Comparison of ENCODE assay signal across 8 cellular contexts in genomic region chr11:66970808-66971442, GRCh38. TPM values are rescaled to one million over a fixed set of nuclear protein-coding genes. Genes with fewer than 3 reads are reported as not detected.
DNase-seq lines count a peak whose midpoint lies in the region; ATAC-seq and TF ChIP-seq lines count a peak whose summit lies in the region.

No MANE protein-coding gene starts in this region.

- no peaks in the 10 kb centered on the region for H3K36me3 Mint-ChIP-seq in activated naive CD4-positive, alpha-beta T cell treated with anti-CD3 and anti-CD28 coated beads for 36 hours (ENCODE audit: low read depth)
- no peaks in the 10 kb centered on the region for H3K36me3 Mint-ChIP-seq in activated T-helper 1 cell treated with anti-CD3 and anti-CD28 coated beads, Interleukin-12 subunit alpha, Interleukin-12 subunit beta, Interleukin-2, Interleukin-4 antibody, amounts not matched to agents 30 ng/mL and 10 ng/mL and 1 ng/mL, durations not matched to agents 14 hours and 24 hours and 36 hours (ENCODE audit: low read depth)

- peak overlapping the region; percentile 95 for H3K27ac ChIP-seq in hepatocyte

- no peaks in the 10 kb centered on the region for H3K9me2 ChIP-seq in hepatocyte (replicated peaks; ENCODE audit: insufficient read depth)

- no peak overlapping the region for H3K4me3 Mint-ChIP-seq in activated naive CD4-positive, alpha-beta T cell treated with anti-CD3 and anti-CD28 coated beads for 36 hours
- peak overlapping the region; percentile 20 for H3K4me3 Mint-ChIP-seq in activated T-helper 1 cell treated with anti-CD3 and anti-CD28 coated beads, Interleukin-12 subunit alpha, Interleukin-12 subunit beta, Interleukin-2, Interleukin-4 antibody, amounts not matched to agents 30 ng/mL and 10 ng/mL and 1 ng/mL, durations not matched to agents 14 hours and 24 hours and 36 hours

- WGBS in hepatocyte (ENCODE audit: low lambda C conversion rate, missing lambda C conversion rate): 34% methylated on average over 5 of the region's 5 CpGs

- H3K79me2 ChIP-seq in hepatocyte: no peaks in the 10 kb centered on the region

- no peak for TF ChIP-seq CTCF in hepatocyte (IDR thresholded peaks at IDR 0.05; ENCODE audit: poor library complexity)

- no peaks in the 10 kb centered on the region for H3K27me3 ChIP-seq in hepatocyte

- intact Hi-C loops in activated naive CD4-positive, alpha-beta T cell treated with anti-CD3 and anti-CD28 coated beads for 36 hours (cut with micrococcal nuclease): no loop called here
- intact Hi-C loops in activated T-helper 1 cell treated with anti-CD3 and anti-CD28 coated beads, Interleukin-12 subunit alpha, Interleukin-12 subunit beta, Interleukin-2, Interleukin-4 antibody, amounts not matched to agents 30 ng/mL and 10 ng/mL and 1 ng/mL, durations not matched to agents 14 hours and 24 hours and 36 hours (cut with micrococcal nuclease): no loop called here

- peaks cover 36% of the 10 kb centered on the region for H3K4me1 ChIP-seq in hepatocyte (ENCODE audit: insufficient read depth)

- ATAC-seq in GM21737 (IDR thresholded peaks at IDR 0.05; ENCODE audit: unreplicated experiment) (no peak), HG03571 (IDR thresholded peaks at IDR 0.05; ENCODE audit: unreplicated experiment) (no peak)

- CTCF ChIA-PET in activated naive CD4-positive, alpha-beta T cell treated with anti-CD3 and anti-CD28 coated beads for 36 hours (lab: Charles Lee): interaction anchor here (0.6 kb wide), 1 partner anchor 1346 kb away, joined by 3 read pairs; no protein-coding TSS in a partner anchor

- peak; percentile 40 for DNase-seq in activated naive CD4-positive, alpha-beta T cell treated with anti-CD3 and anti-CD28 coated beads for 36 hours
- DNase-seq in activated naive CD4-positive, alpha-beta T cell (lab: John Stamatoyannopoulos, UW): no peak
- DNase-seq in activated T-helper 1 cell treated with anti-CD3 and anti-CD28 coated beads, Interleukin-12 subunit alpha, Interleukin-12 subunit beta, Interleukin-2, Interleukin-4 antibody, amounts not matched to agents 30 ng/mL and 10 ng/mL and 1 ng/mL, durations not matched to agents 14 hours and 24 hours and 36 hours (ENCODE audit: low spot score): no peak
- DNase-seq in hepatocyte (ENCODE audit: low spot score) (peak; percentile 85), stromal cell of bone marrow (ENCODE audit: low read depth) (peak; percentile 100)
- DNase-seq in activated CD4-positive, CD25-positive, alpha-beta regulatory T cell treated with anti-CD3 and anti-CD28 coated beads, Interleukin-2, amount 50 U/mL, for 72 hours: no peak

- H3K4me1 Mint-ChIP-seq in activated naive CD4-positive, alpha-beta T cell treated with anti-CD3 and anti-CD28 coated beads for 36 hours (ENCODE audit: low read depth): peaks cover 12% of the 10 kb centered on the region
- H3K4me1 Mint-ChIP-seq in activated T-helper 1 cell treated with anti-CD3 and anti-CD28 coated beads, Interleukin-12 subunit alpha, Interleukin-12 subunit beta, Interleukin-2, Interleukin-4 antibody, amounts not matched to agents 30 ng/mL and 10 ng/mL and 1 ng/mL, durations not matched to agents 14 hours and 24 hours and 36 hours (ENCODE audit: low read depth): peaks cover 12% of the 10 kb centered on the region

- no peaks in the 10 kb centered on the region for H3K36me3 ChIP-seq in hepatocyte (replicated peaks; ENCODE audit: insufficient read depth, low read depth)

- H3K27ac Mint-ChIP-seq in activated naive CD4-positive, alpha-beta T cell treated with anti-CD3 and anti-CD28 coated beads for 36 hours: no peak overlapping the region
- H3K27ac Mint-ChIP-seq in activated T-helper 1 cell treated with anti-CD3 and anti-CD28 coated beads, Interleukin-12 subunit alpha, Interleukin-12 subunit beta, Interleukin-2, Interleukin-4 antibody, amounts not matched to agents 30 ng/mL and 10 ng/mL and 1 ng/mL, durations not matched to agents 14 hours and 24 hours and 36 hours: peak overlapping the region; percentile 25

- H3K9me3 ChIP-seq in hepatocyte (ENCODE audit: low read depth): no peaks in the 10 kb centered on the region

- H3K4me2 ChIP-seq in hepatocyte: peak overlapping the region; percentile 24

- no peaks in the 10 kb centered on the region for H4K20me1 ChIP-seq in hepatocyte (ENCODE audit: insufficient read depth, poor library complexity, severe bottlenecking)

- H2AFZ ChIP-seq in hepatocyte: no peak overlapping the region

- H3K9me3 Mint-ChIP-seq in activated naive CD4-positive, alpha-beta T cell treated with anti-CD3 and anti-CD28 coated beads for 36 hours: no peaks in the 10 kb centered on the region
- no peaks in the 10 kb centered on the region for H3K9me3 Mint-ChIP-seq in activated T-helper 1 cell treated with anti-CD3 and anti-CD28 coated beads, Interleukin-12 subunit alpha, Interleukin-12 subunit beta, Interleukin-2, Interleukin-4 antibody, amounts not matched to agents 30 ng/mL and 10 ng/mL and 1 ng/mL, durations not matched to agents 14 hours and 24 hours and 36 hours

- no peak overlapping the region for H3K4me3 ChIP-seq in hepatocyte

- H3K27me3 Mint-ChIP-seq in activated naive CD4-positive, alpha-beta T cell treated with anti-CD3 and anti-CD28 coated beads for 36 hours (ENCODE audit: low read depth): peaks cover under 1% of the 10 kb centered on the region
- peaks cover 1% of the 10 kb centered on the region for H3K27me3 Mint-ChIP-seq in activated T-helper 1 cell treated with anti-CD3 and anti-CD28 coated beads, Interleukin-12 subunit alpha, Interleukin-12 subunit beta, Interleukin-2, Interleukin-4 antibody, amounts not matched to agents 30 ng/mL and 10 ng/mL and 1 ng/mL, durations not matched to agents 14 hours and 24 hours and 36 hours (ENCODE audit: insufficient read depth)

RNA-seq across cellular contexts. Expression of gene C11orf86, which starts 4.2 kb away (rescaled TPM):
- total RNA-seq in activated naive CD4-positive, alpha-beta T cell treated with anti-CD3 and anti-CD28 coated beads for 36 hours: not detected
- total RNA-seq in activated T-helper 1 cell treated with anti-CD3 and anti-CD28 coated beads, Interleukin-12 subunit alpha, Interleukin-12 subunit beta, Interleukin-2, Interleukin-4 antibody, amounts not matched to agents 30 ng/mL and 10 ng/mL and 1 ng/mL, durations not matched to agents 14 hours and 24 hours and 36 hours: not detected in 2 replicates
- total RNA-seq in hepatocyte: 1.5 and 3.4 TPM in 2 replicates
- 0.34 and 2.6 TPM in 2 replicates for polyA plus RNA-seq in hepatocyte

RNA-seq across cellular contexts. Expression of gene PC, which starts 12.7 kb away (rescaled TPM):
- total RNA-seq in activated naive CD4-positive, alpha-beta T cell treated with anti-CD3 and anti-CD28 coated beads for 36 hours: 1 to 10 TPM; 8.0 to 9.4 TPM
- 11.2 and 15.9 TPM in 2 replicates for total RNA-seq in activated T-helper 1 cell treated with anti-CD3 and anti-CD28 coated beads, Interleukin-12 subunit alpha, Interleukin-12 subunit beta, Interleukin-2, Interleukin-4 antibody, amounts not matched to agents 30 ng/mL and 10 ng/mL and 1 ng/mL, durations not matched to agents 14 hours and 24 hours and 36 hours
- 39.7 and 47.4 TPM in 2 replicates for total RNA-seq in hepatocyte
- polyA plus RNA-seq in hepatocyte: 57.9 and 78.1 TPM in 2 replicates

RNA-seq across cellular contexts. Expression of gene SYT12, which starts 52.0 kb away (rescaled TPM):
- not detected for total RNA-seq in activated naive CD4-positive, alpha-beta T cell treated with anti-CD3 and anti-CD28 coated beads for 36 hours
- total RNA-seq in activated T-helper 1 cell treated with anti-CD3 and anti-CD28 coated beads, Interleukin-12 subunit alpha, Interleukin-12 subunit beta, Interleukin-2, Interleukin-4 antibody, amounts not matched to agents 30 ng/mL and 10 ng/mL and 1 ng/mL, durations not matched to agents 14 hours and 24 hours and 36 hours: not detected in 2 replicates
- 0.08 and 0.27 TPM in 2 replicates for total RNA-seq in hepatocyte
- polyA plus RNA-seq in hepatocyte: 0.50 and 1.8 TPM in 2 replicates

Comparison
In these comparisons a context has a peak if more than half of its experiments do, and no peak if none do; other contexts are left out.
1. DNase-seq: peak in activated naive CD4-positive, alpha-beta T cell treated with anti-CD3 and anti-CD28 coated beads for 36 hours (single experiment), hepatocyte (single experiment) and stromal cell of bone marrow (single experiment); none in activated naive CD4-positive, alpha-beta T cell (0 of 4), activated T-helper 1 cell treated with anti-CD3 and anti-CD28 coated beads, Interleukin-12 subunit alpha, Interleukin-12 subunit beta, Interleukin-2, Interleukin-4 antibody, amounts not matched to agents 30 ng/mL and 10 ng/mL and 1 ng/mL, durations not matched to agents 14 hours and 24 hours and 36 hours (single experiment) and activated CD4-positive, CD25-positive, alpha-beta regulatory T cell treated with anti-CD3 and anti-CD28 coated beads, Interleukin-2, amount 50 U/mL, for 72 hours (single experiment).